Comparison of ENCODE assay signal across 26 cellular contexts in genomic region chr17:42685831-42686230, GRCh38. TPM values are rescaled to one million over a fixed set of nuclear protein-coding genes. Genes with fewer than 3 reads are reported as not detected.
"Had no signal": no experiment of that assay in that cellular context is flagged by ENCODE, and none has a peak within 500 bp of the region (broad histone marks: within the 10 kb centered on the region; RNA-seq: fewer than 3 reads in every experiment).

No MANE protein-coding gene starts in this region.

- H3K36me3 Mint-ChIP-seq: naive B cell had no signal

- H3K9me3 ChIP-seq: breast epithelium, stomach, thyroid gland, upper lobe of right lung had no signal

- ATAC-seq: activated CD8-positive, alpha-beta T cell treated with anti-CD3 and anti-CD28 coated beads for 36 hours; activated T-cell treated with anti-CD3 and anti-CD28 coated beads, Interleukin-2, amount 50 U/mL, for 4 hours; activated T-helper 17 cell treated with anti-CD3 and anti-CD28 coated beads, Interleukin-2, amount 50 U/mL, for 72 hours; left cardiac atrium; sciatic nerve; stimulated activated effector memory CD8-positive, alpha-beta T cell treated with anti-CD3 and anti-CD28 coated beads, Interleukin-12 subunit alpha, Interleukin-12 subunit beta, amount 100 ng/mL, for 72 hours; upper lobe of right lung had no signal

- H3K27me3 ChIP-seq: breast epithelium, thyroid gland, upper lobe of right lung had no signal

- H3K36me3 ChIP-seq: breast epithelium, thyroid gland, upper lobe of right lung had no signal

- H3K4me3 ChIP-seq: breast epithelium, skin epidermis, stomach, thyroid gland, upper lobe of right lung had no signal

- H3K9me3 Mint-ChIP-seq: activated B cell treated with CpG ODN at 0.5 μM for 24 hours; activated CD8-positive, alpha-beta T cell treated with anti-CD3 and anti-CD28 coated beads for 36 hours; activated T-cell treated with anti-CD3 and anti-CD28 coated beads, Interleukin-2, amount 50 U/mL, for 4 hours; activated T-helper 17 cell treated with anti-CD3 and anti-CD28 coated beads, Interleukin-2, amount 50 U/mL, for 72 hours; central memory CD8-positive, alpha-beta T cell; mesothelial cell of epicardium; naive B cell; stimulated activated effector memory CD8-positive, alpha-beta T cell treated with anti-CD3 and anti-CD28 coated beads, Interleukin-12 subunit alpha, Interleukin-12 subunit beta, amount 100 ng/mL, for 72 hours; T-helper 2 cell treated with Interferon-gamma antibody and Interleukin-4, amounts not matched to agents 5 μg/mL and 100 μg/mL, for 36 hours had no signal

- H3K27ac ChIP-seq: breast epithelium, skin epidermis, stomach, thyroid gland, upper lobe of right lung had no signal

- H3K4me3 Mint-ChIP-seq: activated B cell treated with CpG ODN at 0.5 μM for 24 hours; activated CD8-positive, alpha-beta T cell treated with anti-CD3 and anti-CD28 coated beads for 36 hours; activated T-cell treated with anti-CD3 and anti-CD28 coated beads, Interleukin-2, amount 50 U/mL, for 4 hours; activated T-helper 17 cell treated with anti-CD3 and anti-CD28 coated beads, Interleukin-2, amount 50 U/mL, for 72 hours; central memory CD8-positive, alpha-beta T cell; mesothelial cell of epicardium; stimulated activated effector memory CD8-positive, alpha-beta T cell treated with anti-CD3 and anti-CD28 coated beads, Interleukin-12 subunit alpha, Interleukin-12 subunit beta, amount 100 ng/mL, for 72 hours; T-helper 2 cell treated with Interferon-gamma antibody and Interleukin-4, amounts not matched to agents 5 μg/mL and 100 μg/mL, for 36 hours had no signal

- H3K27ac Mint-ChIP-seq: activated B cell treated with CpG ODN at 0.5 μM for 24 hours; activated CD8-positive, alpha-beta T cell treated with anti-CD3 and anti-CD28 coated beads for 36 hours; activated T-helper 17 cell treated with anti-CD3 and anti-CD28 coated beads, Interleukin-2, amount 50 U/mL, for 72 hours; mesothelial cell of epicardium; stimulated activated effector memory CD8-positive, alpha-beta T cell treated with anti-CD3 and anti-CD28 coated beads, Interleukin-12 subunit alpha, Interleukin-12 subunit beta, amount 100 ng/mL, for 72 hours; T-helper 2 cell treated with Interferon-gamma antibody and Interleukin-4, amounts not matched to agents 5 μg/mL and 100 μg/mL, for 36 hours had no signal

- DNase-seq: activated B cell treated with CpG ODN at 0.5 μM for 24 hours; activated CD4-positive, alpha-beta T cell treated with anti-CD3 and anti-CD28 coated beads, Interleukin-2, amount 50 U/mL, for 1 hour; activated CD8-positive, alpha-beta T cell treated with anti-CD3 and anti-CD28 coated beads for 36 hours; activated gamma-delta T cell treated with Interleukin-2 at 50 U/mL for 16 hours; activated naive CD4-positive, alpha-beta T cell treated with anti-CD3 and anti-CD28 coated beads, Interleukin-2, amount 50 U/mL, for 16 hours; activated T-cell treated with anti-CD3 and anti-CD28 coated beads, Interleukin-2, amount 50 U/mL, for 4 hours; amygdala; dermis blood vessel endothelial cell; effector CD4-positive, alpha-beta T cell; left cardiac atrium; mammary epithelial cell; naive B cell; stimulated activated CD4-positive, alpha-beta T cell treated with anti-CD3 and anti-CD28 coated beads, Interleukin-12 subunit alpha, Interleukin-12 subunit beta, amount 100 ng/mL, for 4 hours; stimulated activated CD4-positive, alpha-beta T cell treated with anti-CD3 and anti-CD28 coated beads, Interleukin-4, amount 100 ng/mL, for 1 hour; stomach; T-helper 1 cell; thyroid gland; upper lobe of right lung had no signal

RNA-seq across cellular contexts. Expression of gene CCR10, which starts 4.2 kb away (rescaled TPM):
- total RNA-seq: activated CD8-positive, alpha-beta T cell treated with anti-CD3 and anti-CD28 coated beads for 36 hours had no signal
